ENCODE assay signal across 10 cellular contexts in the genomic region with DNA sequence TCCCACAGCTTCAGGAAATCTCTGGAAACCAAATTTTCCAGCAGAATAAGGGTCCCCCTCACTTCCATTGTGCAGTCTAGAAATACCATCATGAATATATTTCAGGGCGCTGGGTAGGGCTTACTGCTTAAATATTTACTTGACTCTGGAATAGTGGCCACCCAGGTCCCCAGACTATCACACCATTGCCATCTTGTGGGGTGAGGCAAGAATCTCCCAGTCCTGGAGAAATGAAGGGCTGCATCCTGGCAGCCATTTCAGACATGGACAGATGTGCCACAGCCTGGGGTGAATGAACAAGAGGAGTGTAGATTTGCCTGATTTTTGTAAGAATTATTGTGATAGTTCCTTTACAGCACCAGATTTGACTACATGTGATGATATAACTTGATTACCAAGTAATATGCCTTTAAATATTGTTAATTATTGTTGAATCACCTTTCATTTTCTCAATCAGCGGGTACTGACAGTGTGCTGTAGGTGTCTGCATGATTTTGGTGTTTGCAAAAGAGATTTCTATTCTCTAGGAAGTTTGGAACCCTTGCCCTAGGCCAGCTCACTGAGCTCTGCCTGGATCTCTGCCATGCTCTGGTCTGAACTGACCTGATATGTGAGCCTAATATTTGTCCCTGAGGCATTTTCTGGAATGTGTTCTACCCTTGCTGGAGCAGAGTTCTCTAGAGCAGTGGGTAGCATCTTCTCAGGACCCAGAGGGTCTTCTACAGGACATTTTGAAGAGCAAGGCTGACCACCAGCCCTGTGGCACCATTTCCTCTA.
DNase-seq lines count a peak whose midpoint lies in the region; ATAC-seq, FAIRE-seq and TF ChIP-seq lines count a peak whose summit lies in the region.
"Had no signal": no experiment of that assay in that cellular context is flagged by ENCODE, and none has a peak within 500 bp of the region (broad histone marks: within the 10 kb centered on the region; RNA-seq: fewer than 3 reads in every experiment).

No MANE protein-coding gene starts in this region.

- no peaks in the 10 kb centered on the region for H4K20me1 ChIP-seq in HepG2 (ENCODE audit: insufficient read depth, low read length)

- FAIRE-seq in HepG2 (lab: Jason Lieb, UNC): no peak
- FAIRE-seq: GM18507 had no signal

- H3K79me2 ChIP-seq in HepG2 (ENCODE audit: insufficient read depth, low read length): no peaks in the 10 kb centered on the region

- peak; percentile 49 for ATAC-seq in HG03378 (IDR thresholded peaks at IDR 0.05; ENCODE audit: unreplicated experiment)
- no peak; the same call in 2 of the 3 replicates for ATAC-seq in HepG2
- no peak for ATAC-seq in HG03097 (IDR thresholded peaks at IDR 0.05; ENCODE audit: low FRiP score, unreplicated experiment)
- ATAC-seq in GM19023 (IDR thresholded peaks at IDR 0.05; ENCODE audit: unreplicated experiment): no peak

- CTCF ChIA-PET in HepG2 (lab: Yijun Ruan, JAX; ENCODE audit: low intra/inter-chr PET ratio, low total read pairs): no interaction called here

- H3K4me2 ChIP-seq in HepG2 (ENCODE audit: low read depth, low read length): no peak overlapping the region

- H3K36me3 ChIP-seq in adipocyte (ENCODE audit: control insufficient read depth, insufficient read depth, low read length, severe bottlenecking) (no peaks in the 10 kb centered on the region), HepG2 (replicated peaks in 1 of 2; ENCODE audit: control insufficient read depth in 1 of 2, insufficient read depth in 2 of 2, low read length in 2 of 2) (no peaks in the 10 kb centered on the region)

- POLR2A ChIA-PET in HepG2 (lab: Yijun Ruan, JAX): no interaction called here

- BruUV-seq in HepG2 (replicated peaks; lab: Mats Ljungman, UMichigan): no TSS peak

- no peak overlapping the region for H2AFZ ChIP-seq in HepG2 (ENCODE audit: low read length)

- TF ChIP-seq EP300 in HepG2 (IDR thresholded peaks at IDR 0.05; ENCODE audit: low read depth in 2 of 2, low read length in 2 of 2): no peak
- TF ChIP-seq EP300 in HepG2 (CRISPR knock-in tag; IDR thresholded peaks at IDR 0.05; ENCODE audit: borderline replicate concordance): no peak

- H3K27me3 ChIP-seq in adipocyte (replicated peaks; ENCODE audit: control insufficient read depth, insufficient read depth, low read length): no peaks in the 10 kb centered on the region
- H3K27me3 ChIP-seq in HepG2 (ENCODE audit: control insufficient read depth in 1 of 2, insufficient read depth in 2 of 2, low read length in 2 of 2): no peaks in the 10 kb centered on the region

- WGBS in HepG2 (ENCODE audit: low lambda C conversion rate): 0% methylated on average over 1 of the region's 2 CpGs

- no peak overlapping the region for H3K4me3 ChIP-seq in adipocyte (ENCODE audit: low read length)
- H3K4me3 ChIP-seq in HepG2 (replicated peaks in 1 of 3; ENCODE audit: insufficient read depth in 1 of 3, low read depth in 2 of 3, low read length in 3 of 3): no peak overlapping the region

- in situ Hi-C loops in HepG2 (cut with HindIII; ENCODE audit: extremely low pct_ligation_motif_present, low pct_unique_long_range_greater_than_20kb): no loop called here

- intact Hi-C loops in HepG2 (cut with micrococcal nuclease; ENCODE audit: unreplicated experiment): no loop called here

- peak; percentile 71 for DNase-seq in EH (ENCODE audit: low read depth)
- peak; percentile 54 for DNase-seq in adipocyte (ENCODE audit: low read depth)
- DNase-seq in HepG2 (ENCODE audit: low spot score): no peak
- no peak for DNase-seq in stimulated activated CD4-positive, alpha-beta T cell treated with anti-CD3 and anti-CD28 coated beads, Interleukin-1b, Interleukin-23, amount 100 ng/mL, for 48 hours
- no peak for DNase-seq in dermis blood vessel endothelial cell
- DNase-seq: activated CD8-positive, alpha-beta memory T cell treated with anti-CD3 and anti-CD28 coated beads for 24 hours had no signal

- no peak for TF ChIP-seq RAD21 in HepG2 (CRISPR knock-in tag; IDR thresholded peaks at IDR 0.05)

- H3K4me1 ChIP-seq in adipocyte (ENCODE audit: control insufficient read depth, insufficient read depth, low read length): peaks cover 10% of the 10 kb centered on the region
- H3K4me1 ChIP-seq in HepG2 (ENCODE audit: insufficient read depth, low read length): no peaks in the 10 kb centered on the region

- TF ChIP-seq POLR2A in HepG2 (IDR thresholded peaks at IDR 0.05; ENCODE audit: insufficient read depth in 1 of 2, low read depth in 2 of 2, low read length in 2 of 2): no peak

- H3K9ac ChIP-seq in adipocyte (ENCODE audit: low read length): no peak overlapping the region
- no peak overlapping the region for H3K9ac ChIP-seq in HepG2 (ENCODE audit: insufficient read depth, low read depth, low read length)

- no peaks in the 10 kb centered on the region for H3K9me3 ChIP-seq in adipocyte (ENCODE audit: control insufficient read depth, low read length)
- H3K9me3 ChIP-seq in HepG2 (ENCODE audit: low read length): no peaks in the 10 kb centered on the region

- TF ChIP-seq CTCF in HepG2 (CRISPR knock-in tag; IDR thresholded peaks at IDR 0.05): peak; percentile 26; the same call in 1 of the 2 replicates

- H3K27ac ChIP-seq in HepG2 (ENCODE audit: extremely low read length, insufficient read depth, low read length): no peak overlapping the region

TF ChIP-seq in HepG2, 621 proteins besides CTCF, POLR2A, EP300 and RAD21:
- TF ChIP-seq HMG20A (CRISPR knock-in tag; IDR thresholded peaks at IDR 0.05; ENCODE audit: borderline replicate concordance) (no peak), ETV5 (CRISPR knock-in tag; IDR thresholded peaks at IDR 0.05; ENCODE audit: borderline replicate concordance) (no peak), STAG1 (CRISPR knock-in tag; IDR thresholded peaks at IDR 0.05) (peak; percentile 32; the same call in 1 of the 2 replicates)

Comparison
In these comparisons a context has a peak if more than half of its experiments do, and no peak if none do; other contexts are left out.
1. DNase-seq: peak in EH (single experiment) and adipocyte (single experiment); none in HepG2 (single experiment), stimulated activated CD4-positive, alpha-beta T cell treated with anti-CD3 and anti-CD28 coated beads, Interleukin-1b, Interleukin-23, amount 100 ng/mL, for 48 hours (single experiment) and dermis blood vessel endothelial cell (single experiment).